ENCODE assay signal across 8 cellular contexts in the genomic region with DNA sequence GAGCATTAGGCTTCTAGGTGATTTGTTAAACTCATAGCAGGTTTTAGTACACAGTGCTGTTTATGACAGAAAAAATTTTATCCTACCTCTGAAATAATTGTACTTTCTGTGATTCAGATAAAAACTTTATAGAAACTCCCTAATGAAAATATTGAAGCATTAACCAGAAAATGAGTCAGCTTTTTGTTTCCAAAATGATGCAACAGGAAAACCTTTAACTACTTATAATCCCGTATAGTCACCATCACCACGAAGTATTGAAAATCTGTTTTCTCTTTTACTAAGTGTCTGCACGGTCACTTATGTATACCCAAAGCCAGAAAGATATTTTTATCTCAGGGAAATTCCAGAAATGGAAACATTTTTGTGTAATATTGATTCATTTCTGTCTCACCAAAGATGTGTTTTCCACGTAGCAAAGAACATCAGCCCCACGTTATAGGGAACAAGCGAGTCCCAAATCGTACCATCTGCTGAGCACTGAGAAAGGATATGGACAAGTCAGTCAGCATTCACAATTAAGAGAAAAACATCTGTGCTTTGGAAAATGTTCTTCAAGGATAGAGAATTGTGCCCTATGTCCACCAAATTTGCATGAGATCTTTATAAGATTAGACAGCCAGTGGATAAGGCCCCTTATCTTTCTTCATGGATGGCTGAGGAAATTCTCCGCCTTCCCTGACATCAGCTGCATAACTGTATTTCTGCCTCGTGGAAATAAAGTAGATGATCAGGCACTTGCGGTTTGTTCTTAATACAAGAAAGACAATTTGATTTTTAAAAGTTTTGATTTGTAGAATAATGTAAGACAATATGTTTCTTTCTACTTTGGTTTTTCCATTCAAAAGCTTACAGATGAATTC. TPM values are rescaled to one million over a fixed set of nuclear protein-coding genes. Genes with fewer than 3 reads are reported as not detected.
DNase-seq lines count a peak whose midpoint lies in the region; ATAC-seq and TF ChIP-seq lines count a peak whose summit lies in the region.

No MANE protein-coding gene starts in this region.

- 56% methylated on average over 10 of the region's 10 CpGs for WGBS in mammary epithelial cell (ENCODE audit: low coverage, missing lambda C conversion rate)
- 51 to 75% (median 66%) methylated on average over 10 of the region's 10 CpGs for WGBS in stomach, 5 donors
- no CpG with 5 or more reads among the region's 10 CpGs for WGBS in mesendoderm (ENCODE audit: extremely low coverage, insufficient coverage, low lambda C conversion rate)

- TF ChIP-seq CTCF in GM12865 (IDR thresholded peaks at IDR 0.05; ENCODE audit: insufficient read depth, low read depth, low read length, missing control alignments) (no peak), mammary epithelial cell (conservative IDR thresholded peaks at IDR 0.05 in 1 of 2, IDR thresholded peaks at IDR 0.05 in 1 of 2; ENCODE audit: extremely low read depth in 1 of 2, insufficient read depth in 1 of 2, low read depth in 1 of 2, low read length in 2 of 2) (no peak), stomach (IDR thresholded peaks at IDR 0.05) (no peak), upper lobe of right lung (IDR thresholded peaks at IDR 0.05) (no peak)

- TF ChIP-seq POLR2A in stomach (IDR thresholded peaks at IDR 0.05): no peak

- H3K4me2 ChIP-seq in mammary epithelial cell (ENCODE audit: insufficient read depth, low read depth, low read length): peak overlapping the region; percentile 61
- H3K4me2 ChIP-seq in mesendoderm (ENCODE audit: low read length): no peak overlapping the region

- BruUV-seq in mammary epithelial cell (replicated peaks; lab: Mats Ljungman, UMichigan): no TSS peak

- H3K27ac ChIP-seq in mammary epithelial cell (ENCODE audit: insufficient read depth, low read depth, low read length): peak overlapping the region; percentile 72
- H3K27ac ChIP-seq in stomach: peak overlapping the region in 3 of 5 donors; percentile 35 to 52 (median 51)
- H3K27ac ChIP-seq in upper lobe of right lung: no peak overlapping the region
- no peak overlapping the region for H3K27ac ChIP-seq in mesendoderm (ENCODE audit: low read depth, low read length)

- no peaks in the 10 kb centered on the region for H3K79me2 ChIP-seq in mammary epithelial cell (ENCODE audit: insufficient read depth, low read length)
- H3K79me2 ChIP-seq in mesendoderm (ENCODE audit: control insufficient read depth, insufficient read depth, low read length): no peaks in the 10 kb centered on the region

- no peak for TF ChIP-seq EP300 in stomach (IDR thresholded peaks at IDR 0.05)

- DNase-seq in GM12865 (ENCODE audit: low read depth) (peak; percentile 79), HS-5 (ENCODE audit: low read depth) (peak; percentile 60), mammary epithelial cell (peak; percentile 90), stomach (no peak), upper lobe of right lung (no peak), mesendoderm (no peak), NCI-H146 (lab: John Stamatoyannopoulos, UW) (no peak)

- no peaks in the 10 kb centered on the region for H3K79me1 ChIP-seq in mesendoderm (ENCODE audit: low read length)

- H4K8ac ChIP-seq in mesendoderm (ENCODE audit: low read depth, low read length): no peak overlapping the region

- H3K4me1 ChIP-seq in mammary epithelial cell (ENCODE audit: insufficient read depth, low read length) (peaks cover 22% of the 10 kb centered on the region), stomach (peaks cover 5 to 63% (median 32%) of the 10 kb centered on the region in 4 donors), upper lobe of right lung (peaks cover 25% of the 10 kb centered on the region), mesendoderm (ENCODE audit: control insufficient read depth, low read depth, low read length) (peaks cover 3% of the 10 kb centered on the region)

- peak overlapping the region; percentile 12; the same call in 1 of the 2 replicates for H3K4me3 ChIP-seq in GM12865 (ENCODE audit: low read depth, low read length)
- H3K4me3 ChIP-seq in mammary epithelial cell (replicated peaks in 1 of 3; ENCODE audit: insufficient read depth in 1 of 3, low read depth in 2 of 3, low read length in 3 of 3): peak overlapping the region in 1 of 3 experiments; percentile 7
- H3K4me3 ChIP-seq in stomach: no peak overlapping the region
- no peak overlapping the region for H3K4me3 ChIP-seq in upper lobe of right lung
- H3K4me3 ChIP-seq in mesendoderm (ENCODE audit: low read length): no peak overlapping the region

- H3K36me3 ChIP-seq in mammary epithelial cell (ENCODE audit: insufficient read depth, low read length): no peaks in the 10 kb centered on the region
- H3K36me3 ChIP-seq in stomach: peaks cover 0 to 9% (median 5%) of the 10 kb centered on the region in 4 donors
- H3K36me3 ChIP-seq in upper lobe of right lung: peaks cover 4% of the 10 kb centered on the region
- peaks cover 2% of the 10 kb centered on the region for H3K36me3 ChIP-seq in mesendoderm (ENCODE audit: control insufficient read depth, insufficient read depth, low read length)

- H2BK5ac ChIP-seq in mesendoderm (ENCODE audit: low read length): no peak overlapping the region

- in situ Hi-C loops in mammary epithelial cell (cut with MboI; ENCODE audit: low sequenced_read_pairs in 2 of 2): no loop called here

- peak; percentile 38 for ATAC-seq in GM21515 (IDR thresholded peaks at IDR 0.05; ENCODE audit: unreplicated experiment)
- no peak for ATAC-seq in upper lobe of right lung

- H3K18ac ChIP-seq in mesendoderm (ENCODE audit: low read length): no peak overlapping the region

- no peak overlapping the region for H3K23ac ChIP-seq in mesendoderm (ENCODE audit: low read length)

- H2BK15ac ChIP-seq in mesendoderm (replicated peaks; ENCODE audit: low read depth): no peak overlapping the region

- no peaks in the 10 kb centered on the region for H3K27me3 ChIP-seq in mammary epithelial cell (ENCODE audit: insufficient read depth, low read length)
- H3K27me3 ChIP-seq in stomach: no peaks in the 10 kb centered on the region
- no peaks in the 10 kb centered on the region for H3K27me3 ChIP-seq in upper lobe of right lung
- no peaks in the 10 kb centered on the region for H3K27me3 ChIP-seq in mesendoderm (ENCODE audit: insufficient read depth, low read length, poor library complexity)

- no peak overlapping the region for H3K56ac ChIP-seq in mesendoderm (ENCODE audit: low read length)

- H4K20me1 ChIP-seq in mammary epithelial cell (ENCODE audit: insufficient read depth, low read length): no peaks in the 10 kb centered on the region

- H3K9ac ChIP-seq in mammary epithelial cell (ENCODE audit: insufficient read depth, low read length) (no peak overlapping the region), mesendoderm (ENCODE audit: low read length) (no peak overlapping the region)

- no peak overlapping the region for H2BK120ac ChIP-seq in mesendoderm (ENCODE audit: low read depth, low read length)

- peak overlapping the region; percentile 33 for H2AFZ ChIP-seq in mammary epithelial cell (ENCODE audit: low read depth, low read length)

- dilution Hi-C loops in mammary epithelial cell (cut with HindIII; ENCODE audit: low sequenced_read_pairs): no loop called here

- CTCF ChIA-PET in mammary epithelial cell (lab: Charles Lee; ENCODE audit: low non-redundant PET): no interaction called here

- no peaks in the 10 kb centered on the region for H3K9me3 ChIP-seq in mammary epithelial cell (replicated peaks; ENCODE audit: insufficient read depth, low read length)
- no peaks in the 10 kb centered on the region for H3K9me3 ChIP-seq in stomach
- no peaks in the 10 kb centered on the region for H3K9me3 ChIP-seq in upper lobe of right lung

- intact Hi-C loops in mammary epithelial cell (cut with micrococcal nuclease): no loop called here
- intact Hi-C loops in stomach (cut with DNase I; ENCODE audit: low total_unique reads): no loop called here
- intact Hi-C loops in upper lobe of right lung (cut with DNase I): no loop called here

- no peak overlapping the region for H4K5ac ChIP-seq in mesendoderm (ENCODE audit: low read length)

- no peak overlapping the region for H2AK5ac ChIP-seq in mesendoderm (ENCODE audit: low read length)

- H3K4ac ChIP-seq in mesendoderm (ENCODE audit: low read depth, low read length): no peak overlapping the region

RNA-seq across cellular contexts. Expression of a gene that starts 41.9 kb away (rescaled TPM):
- total RNA-seq in mammary epithelial cell (10 to 100 TPM; 11.3 to 15.9 TPM), stomach (10 to 100 TPM in 3 of 5 donors, 1 to 10 TPM in 2; 1.2 to 37.1 (median 10.7) TPM), upper lobe of right lung (22.4 TPM)
- polyA plus RNA-seq in mammary epithelial cell (15.4 TPM), stomach (10 to 100 TPM in 2 of 3 donors, 1 to 10 TPM in 1; 9.6 to 18.4 (median 14.9) TPM)
- polyA minus RNA-seq in mammary epithelial cell: 7.1 TPM
- polyA plus RNA-seq in mesendoderm (2013, experiment 1 of 2): 11.8 TPM
- 11.9 TPM for polyA plus RNA-seq in mesendoderm (2013, experiment 2 of 2)

RNA-seq across cellular contexts. Expression of a gene that starts 54.5 kb away (rescaled TPM):
- 100 to 1,000 TPM; 131 to 168 TPM for total RNA-seq in mammary epithelial cell
- polyA plus RNA-seq in mammary epithelial cell: 139 TPM
- 207 TPM for polyA minus RNA-seq in mammary epithelial cell
- 100 to 1,000 TPM in 3 of 5 donors, 10 to 100 TPM in 2; 64.3 to 274 (median 161) TPM for total RNA-seq in stomach
- polyA plus RNA-seq in stomach: 100 to 1,000 TPM; 165 to 183 (median 179) TPM
- 335 TPM for total RNA-seq in upper lobe of right lung
- polyA plus RNA-seq in mesendoderm (2013, experiment 1 of 2): 337 TPM
- 318 TPM for polyA plus RNA-seq in mesendoderm (2013, experiment 2 of 2)

Comparison
In these comparisons a context has a peak if more than half of its experiments do, and no peak if none do; other contexts are left out.
1. DNase-seq: peak in GM12865 (single experiment), HS-5 (single experiment) and mammary epithelial cell (single experiment); none in stomach (single experiment), upper lobe of right lung (single experiment), mesendoderm (single experiment) and NCI-H146 (single experiment).
2. H3K27ac ChIP-seq: peak in mammary epithelial cell (single experiment) and stomach (3 of 5); none in upper lobe of right lung (single experiment) and mesendoderm (single experiment).